Comparison of ENCODE assay signal across 22 cellular contexts in the genomic region with DNA sequence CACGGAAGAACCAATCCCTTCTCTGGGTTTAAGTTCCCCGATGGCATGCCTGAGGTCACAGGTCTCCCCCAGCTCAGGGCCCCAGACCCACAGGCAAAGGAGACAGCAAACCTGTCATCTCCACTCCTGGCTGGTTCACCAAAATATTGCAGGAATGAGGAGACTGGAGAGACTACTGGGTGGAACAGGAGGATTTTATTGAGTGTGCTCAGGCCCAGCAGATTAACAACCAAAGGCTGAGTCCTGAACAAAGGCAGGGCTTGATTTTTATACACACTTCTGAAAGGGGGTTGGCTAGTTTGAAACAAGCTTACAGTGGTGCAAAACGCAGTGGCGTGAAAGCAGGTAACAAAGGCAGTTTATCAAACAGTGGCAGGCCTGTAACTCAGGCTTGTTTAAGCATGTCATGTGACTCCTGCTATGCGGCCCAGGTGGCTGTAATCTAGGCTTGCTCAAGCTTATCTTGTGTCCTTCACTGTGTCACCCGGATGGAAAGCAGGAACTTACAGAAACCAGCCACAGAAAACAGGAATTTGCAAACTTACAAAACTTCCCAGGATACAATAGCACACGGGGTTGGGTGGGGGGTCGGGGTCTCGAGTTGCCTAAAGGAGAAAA.
A peak's percentile ranks its signal among the peaks of the same experiment; 100 is the strongest.
DNase-seq lines count a peak whose midpoint lies in the region; ATAC-seq and TF ChIP-seq lines count a peak whose summit lies in the region.
"Had no signal": no experiment of that assay in that cellular context is flagged by ENCODE, and none has a peak within 500 bp of the region (broad histone marks: within the 10 kb centered on the region; RNA-seq: fewer than 3 reads in every experiment).

No MANE protein-coding gene starts in this region.

- no peaks in the 10 kb centered on the region for H3K27me3 ChIP-seq in neutrophil
- H3K27me3 ChIP-seq: heart right ventricle, transverse colon had no signal

- H3K9me3 ChIP-seq in neutrophil = no peaks in the 10 kb centered on the region

- DNase-seq in NCI-H2029 (lab: John Stamatoyannopoulos, UW) (peak; percentile 10), NCI-H2029 treated with DMSO at 0.1 percent for 48 hours (lab: John Stamatoyannopoulos, UW) (no peak), NB4 (ENCODE audit: low read depth) (peak; percentile 9), epithelial cell of esophagus (ENCODE audit: low read depth) (peak; percentile 37)
- no peak for DNase-seq in activated CD8-positive, alpha-beta memory T cell treated with anti-CD3 and anti-CD28 coated beads for 24 hours
- DNase-seq in activated T-cell treated with anti-CD3 and anti-CD28 coated beads, Interleukin-2, amount 50 U/mL, for 24 hours = no peak
- DNase-seq: activated CD8-positive, alpha-beta T cell treated with anti-CD3 and anti-CD28 coated beads, Interleukin-2, amount 10 ng/mL, durations not matched to agents 7 days and 5 days; activated naive CD8-positive, alpha-beta T cell treated with anti-CD3 and anti-CD28 coated beads, Interleukin-2, amount 10 ng/mL, durations not matched to agents 7 days and 5 days; C1 segment of cervical spinal cord; heart right ventricle; islet precursor cell; NCI-H1417 treated with DMSO at 0.1 percent for 48 hours; NCI-H345; nephron progenitor cell; psoas muscle; Right ventricle myocardium superior; T-helper 2 cell; transverse colon had no signal

- ATAC-seq in GM19395 (IDR thresholded peaks at IDR 0.05; ENCODE audit: unreplicated experiment) = no peak
- ATAC-seq: activated CD8-positive, alpha-beta T cell treated with anti-CD3 and anti-CD28 coated beads, Interleukin-2, amount 10 ng/mL, durations not matched to agents 7 days and 5 days; psoas muscle; WTC11 had no signal

- no peak overlapping the region for H3K4me3 Mint-ChIP-seq in activated T-cell treated with anti-CD3 and anti-CD28 coated beads, Interleukin-2, amount 50 U/mL, for 24 hours
- H3K4me3 Mint-ChIP-seq: activated CD8-positive, alpha-beta T cell treated with anti-CD3 and anti-CD28 coated beads, Interleukin-2, amount 10 ng/mL, durations not matched to agents 7 days and 5 days; activated naive CD8-positive, alpha-beta T cell treated with anti-CD3 and anti-CD28 coated beads, Interleukin-2, amount 10 ng/mL, durations not matched to agents 7 days and 5 days; activated T-helper 1 cell treated with anti-CD3 and anti-CD28 coated beads, Interleukin-12 subunit alpha, Interleukin-12 subunit beta, Interleukin-2, Interleukin-4 antibody, amounts not matched to agents 30 ng/mL and 10 ng/mL and 1 ng/mL, durations not matched to agents 14 hours and 24 hours and 36 hours; nephron progenitor cell; WTC11 had no signal

- peaks cover 54 to 68% of the 10 kb centered on the region in 2 experiments for H3K4me1 ChIP-seq in neutrophil (ENCODE audit: control insufficient read depth in 1 of 2, insufficient read depth in 1 of 2, low read depth in 1 of 2, low read length in 1 of 2)
- H3K4me1 ChIP-seq: heart right ventricle, psoas muscle had no signal

- H3K9me3 Mint-ChIP-seq in activated T-cell treated with anti-CD3 and anti-CD28 coated beads, Interleukin-2, amount 50 U/mL, for 24 hours = peaks cover 64% of the 10 kb centered on the region

- TF ChIP-seq CTCF in NB4 (IDR thresholded peaks at IDR 0.05; ENCODE audit: low read depth, low read length) (no peak), epithelial cell of esophagus (IDR thresholded peaks at IDR 0.05; ENCODE audit: insufficient read depth, low read depth, low read length, missing control alignments) (no peak), neutrophil (IDR thresholded peaks at IDR 0.05) (peak; percentile 45)

- no peaks in the 10 kb centered on the region for H3K36me3 Mint-ChIP-seq in activated T-cell treated with anti-CD3 and anti-CD28 coated beads, Interleukin-2, amount 50 U/mL, for 24 hours (ENCODE audit: low read depth)

- H3K4me1 Mint-ChIP-seq in activated T-cell treated with anti-CD3 and anti-CD28 coated beads, Interleukin-2, amount 50 U/mL, for 24 hours (ENCODE audit: low read depth) = no peaks in the 10 kb centered on the region
- H3K4me1 Mint-ChIP-seq: activated naive CD8-positive, alpha-beta T cell treated with anti-CD3 and anti-CD28 coated beads, Interleukin-2, amount 10 ng/mL, durations not matched to agents 7 days and 5 days; nephron progenitor cell had no signal

- peak overlapping the region; percentile 97 for H3K27ac ChIP-seq in neutrophil
- H3K27ac ChIP-seq: psoas muscle, transverse colon had no signal

- TF ChIP-seq POLR2A in NB4 (IDR thresholded peaks at IDR 0.05; ENCODE audit: extremely low read depth, insufficient read length) = no peak

- H3K27me3 Mint-ChIP-seq in activated T-cell treated with anti-CD3 and anti-CD28 coated beads, Interleukin-2, amount 50 U/mL, for 24 hours = no peaks in the 10 kb centered on the region
- H3K27me3 Mint-ChIP-seq: activated naive CD8-positive, alpha-beta T cell treated with anti-CD3 and anti-CD28 coated beads, Interleukin-2, amount 10 ng/mL, durations not matched to agents 7 days and 5 days had no signal

- H3K27ac Mint-ChIP-seq in activated T-cell treated with anti-CD3 and anti-CD28 coated beads, Interleukin-2, amount 50 U/mL, for 24 hours = no peak overlapping the region
- H3K27ac Mint-ChIP-seq: activated CD8-positive, alpha-beta T cell treated with anti-CD3 and anti-CD28 coated beads, Interleukin-2, amount 10 ng/mL, durations not matched to agents 7 days and 5 days; activated naive CD8-positive, alpha-beta T cell treated with anti-CD3 and anti-CD28 coated beads, Interleukin-2, amount 10 ng/mL, durations not matched to agents 7 days and 5 days; activated T-helper 1 cell treated with anti-CD3 and anti-CD28 coated beads, Interleukin-12 subunit alpha, Interleukin-12 subunit beta, Interleukin-2, Interleukin-4 antibody, amounts not matched to agents 30 ng/mL and 10 ng/mL and 1 ng/mL, durations not matched to agents 14 hours and 24 hours and 36 hours; nephron progenitor cell had no signal

- H3K4me3 ChIP-seq in NB4 (ENCODE audit: low read depth, low read length) = no peak overlapping the region
- no peak overlapping the region for H3K4me3 ChIP-seq in epithelial cell of esophagus (ENCODE audit: low read length)
- peak overlapping the region; percentile 59 to 64 for H3K4me3 ChIP-seq in neutrophil (ENCODE audit: low read depth in 1 of 2, low read length in 1 of 2)
- H3K4me3 ChIP-seq: heart right ventricle, psoas muscle, transverse colon had no signal

- no peaks in the 10 kb centered on the region for H3K36me3 ChIP-seq in neutrophil
- H3K36me3 ChIP-seq: heart right ventricle, transverse colon had no signal

Comparison
In these comparisons a context has a peak if more than half of its experiments do, and no peak if none do; other contexts are left out.
1. DNase-seq: peak in NCI-H2029 (single experiment), NB4 (single experiment) and epithelial cell of esophagus (single experiment); none in NCI-H2029 treated with DMSO at 0.1 percent for 48 hours (single experiment), activated CD8-positive, alpha-beta memory T cell treated with anti-CD3 and anti-CD28 coated beads for 24 hours (single experiment) and activated T-cell treated with anti-CD3 and anti-CD28 coated beads, Interleukin-2, amount 50 U/mL, for 24 hours (single experiment).
2. H3K4me3 ChIP-seq: peak in neutrophil (2 of 2); none in NB4 (single experiment) and epithelial cell of esophagus (single experiment).